ENCODE assay signal across 1 cellular context in genomic region chr14:81219210-81219820, GRCh38.
A peak's percentile ranks its signal among the peaks of the same experiment; 100 is the strongest.
TF ChIP-seq lines count a peak whose summit lies in the region.

No MANE protein-coding gene starts in this region.

TF ChIP-seq in A549, 52 proteins besides CTCF, POLR2A, EP300 and RAD21 (continued from another document):
- TF ChIP-seq MAX (IDR thresholded peaks at IDR 0.05) = peak; percentile 79
- peak; percentile 74; the same call in 1 of the 2 replicates for TF ChIP-seq MAZ (IDR thresholded peaks at IDR 0.05; ENCODE audit: borderline replicate concordance, low read depth, low read length)
- no peak for TF ChIP-seq RFX5 (IDR thresholded peaks at IDR 0.05)
- TF ChIP-seq HOXB5 (CRISPR knock-in tag; IDR thresholded peaks at IDR 0.05) = 0 out of 2 replicates have a peak, but pooled peaks have one; percentile 33
- no peak for TF ChIP-seq EHMT2 (IDR thresholded peaks at IDR 0.05; ENCODE audit: low read depth)
- peak; percentile 96 to 97 for TF ChIP-seq JUN (IDR thresholded peaks at IDR 0.05)
- no peak for TF ChIP-seq HOXB13 (CRISPR knock-in tag; IDR thresholded peaks at IDR 0.05; ENCODE audit: low read depth)
- peak; percentile 86 for TF ChIP-seq FOSB (CRISPR knock-in tag; IDR thresholded peaks at IDR 0.05)
- no peak for TF ChIP-seq ZNF302 (CRISPR knock-in tag; IDR thresholded peaks at IDR 0.05)
- no peak for TF ChIP-seq RCOR1 (IDR thresholded peaks at IDR 0.05; ENCODE audit: low read depth, low read length)
- TF ChIP-seq HES2 (IDR thresholded peaks at IDR 0.05) = no peak
- TF ChIP-seq CBX2 (IDR thresholded peaks at IDR 0.05; ENCODE audit: borderline replicate concordance, low read depth) = no peak
- no peak for TF ChIP-seq POLR2AphosphoS2 (conservative IDR thresholded peaks at IDR 0.05; ENCODE audit: low read length)
- no peak for TF ChIP-seq ZSCAN20 (CRISPR knock-in tag; IDR thresholded peaks at IDR 0.05)
- TF ChIP-seq CEBPB (IDR thresholded peaks at IDR 0.05) = no peak
- TF ChIP-seq KDM1A (IDR thresholded peaks at IDR 0.05; ENCODE audit: low read depth) = no peak
- peak; percentile 57 for TF ChIP-seq PBX3 (IDR thresholded peaks at IDR 0.05)
- peak; percentile 45; the same call in 1 of the 2 replicates for TF ChIP-seq REST (IDR thresholded peaks at IDR 0.05)
- TF ChIP-seq HDAC2 (IDR thresholded peaks at IDR 0.05) = no peak
- TF ChIP-seq SREBF2 (IDR thresholded peaks at IDR 0.05) = no peak
- TF ChIP-seq JUNB (IDR thresholded peaks at IDR 0.05) = no peak
- TF ChIP-seq CHD2 (IDR thresholded peaks at IDR 0.05; ENCODE audit: low read length, partially characterized antibody) = no peak
- peak; percentile 72; the same call in 1 of the 2 replicates for TF ChIP-seq TP53 (CRISPR knock-in tag; IDR thresholded peaks at IDR 0.05)
- TF ChIP-seq EHF (CRISPR knock-in tag; IDR thresholded peaks at IDR 0.05) = 0 out of 2 replicates have a peak, but pooled peaks have one; percentile 42
- TF ChIP-seq GATA3 (IDR thresholded peaks at IDR 0.05; ENCODE audit: borderline replicate concordance) = no peak; the same call in 1 of the 2 replicates
- peak; percentile 57; the same call in 1 of the 2 replicates for TF ChIP-seq MYC (IDR thresholded peaks at IDR 0.05; ENCODE audit: borderline replicate concordance, low read length)
- TF ChIP-seq TFCP2L1 (CRISPR knock-in tag; IDR thresholded peaks at IDR 0.05) = no peak
- no peak for TF ChIP-seq HEYL (CRISPR knock-in tag; IDR thresholded peaks at IDR 0.05)
- TF ChIP-seq CHD4 (IDR thresholded peaks at IDR 0.05; ENCODE audit: borderline replicate concordance) = no peak
- no peak for TF ChIP-seq MAFK (IDR thresholded peaks at IDR 0.05; ENCODE audit: partially characterized antibody)
- no peak for TF ChIP-seq CBX8 (IDR thresholded peaks at IDR 0.05)
TF ChIP-seq in A549: peak in this region for 15.
